Comparison of ENCODE assay signal across 24 cellular contexts in the genomic region with DNA sequence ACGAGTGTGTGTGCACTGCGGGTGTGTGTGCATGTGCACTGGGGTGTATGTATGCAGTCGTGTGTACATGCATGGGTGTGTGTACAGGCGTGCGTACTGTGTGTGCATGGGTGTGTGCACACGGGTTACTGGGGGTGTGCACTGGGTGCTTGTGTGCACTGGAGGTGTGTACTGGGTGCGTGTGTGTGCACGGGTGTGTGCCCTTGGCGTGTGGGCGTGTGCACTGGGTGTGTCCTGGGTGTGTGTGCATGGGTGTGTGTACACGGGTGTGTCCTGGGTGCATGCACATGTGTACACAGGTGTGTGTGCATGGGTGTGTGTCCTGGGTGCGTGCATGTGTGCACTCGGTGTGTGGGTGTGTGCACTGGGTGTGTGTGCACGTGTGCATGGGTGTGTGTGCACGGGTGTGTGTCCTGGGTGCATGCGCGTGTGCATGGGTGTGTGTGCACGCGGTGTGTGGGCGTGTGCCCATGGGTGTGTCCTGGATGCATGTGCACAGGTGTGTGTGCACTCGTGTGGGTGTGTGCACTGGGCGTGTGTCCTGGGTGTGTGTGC. TPM values are rescaled to one million over a fixed set of nuclear protein-coding genes. Genes with fewer than 3 reads are reported as not detected.
"Had no signal": no experiment of that assay in that cellular context is flagged by ENCODE, and none has a peak within 500 bp of the region (broad histone marks: within the 10 kb centered on the region; RNA-seq: fewer than 3 reads in every experiment).

No MANE protein-coding gene starts in this region.

- DNase-seq: activated CD4-positive, alpha-beta T cell treated with anti-CD3 and anti-CD28 coated beads for 1 hour; activated CD4-positive, alpha-beta T cell treated with anti-CD3 and anti-CD28 coated beads, Interleukin-2, amount 50 U/mL, for 1 hour; activated CD8-positive, alpha-beta T cell treated with anti-CD3 and anti-CD28 coated beads, Interleukin-2, amount 10 ng/mL, durations not matched to agents 7 days and 5 days; activated gamma-delta T cell; activated naive CD4-positive, alpha-beta T cell treated with anti-CD3 and anti-CD28 coated beads, Interleukin-2, amount 50 U/mL, for 16 hours; activated naive CD8-positive, alpha-beta T cell treated with anti-CD3 and anti-CD28 coated beads, Interleukin-2, amount 50 U/mL, for 24 hours; anterior cingulate cortex; caudate nucleus; heart left ventricle; left ventricle myocardium superior; mammary epithelial cell; retina; stimulated activated CD4-positive, alpha-beta T cell treated with anti-CD3 and anti-CD28 coated beads, Interleukin-2, amount 100 ng/mL, for 48 hours; stimulated activated CD8-positive, alpha-beta memory T cell treated with anti-CD3 and anti-CD28 coated beads, Interleukin-4, amount 100 ng/mL, for 48 hours; stimulated activated naive CD4-positive, alpha-beta T cell treated with Interleukin-2 at 50 U/mL for 16 hours; substantia nigra; thyroid gland; uterus; WERI-Rb-1 had no signal

- H3K9me3 ChIP-seq: gastroesophageal sphincter, heart left ventricle, thyroid gland, uterus had no signal

- H3K36me3 Mint-ChIP-seq: brain had no signal

- H3K27ac ChIP-seq: epithelial cell of prostate, gastroesophageal sphincter, heart left ventricle, thyroid gland, uterus, WERI-Rb-1 had no signal

- H3K36me3 ChIP-seq: gastroesophageal sphincter, heart left ventricle, thyroid gland, uterus had no signal

- H3K27ac Mint-ChIP-seq: activated CD8-positive, alpha-beta T cell treated with anti-CD3 and anti-CD28 coated beads, Interleukin-2, amount 10 ng/mL, durations not matched to agents 7 days and 5 days; activated naive CD8-positive, alpha-beta T cell treated with anti-CD3 and anti-CD28 coated beads, Interleukin-2, amount 50 U/mL, for 24 hours; activated T-helper 1 cell treated with anti-CD3 and anti-CD28 coated beads, Interleukin-12 subunit alpha, Interleukin-12 subunit beta, Interleukin-2, Interleukin-4 antibody, amounts not matched to agents 30 ng/mL and 10 ng/mL and 1 ng/mL, durations not matched to agents 14 hours and 24 hours and 36 hours had no signal

- H3K27me3 ChIP-seq: thyroid gland, uterus had no signal

- H3K4me1 Mint-ChIP-seq: activated naive CD8-positive, alpha-beta T cell treated with anti-CD3 and anti-CD28 coated beads, Interleukin-2, amount 50 U/mL, for 24 hours; brain had no signal

- H3K4me3 Mint-ChIP-seq: activated CD8-positive, alpha-beta T cell treated with anti-CD3 and anti-CD28 coated beads, Interleukin-2, amount 10 ng/mL, durations not matched to agents 7 days and 5 days; activated naive CD8-positive, alpha-beta T cell treated with anti-CD3 and anti-CD28 coated beads, Interleukin-2, amount 50 U/mL, for 24 hours; activated T-helper 1 cell treated with anti-CD3 and anti-CD28 coated beads, Interleukin-12 subunit alpha, Interleukin-12 subunit beta, Interleukin-2, Interleukin-4 antibody, amounts not matched to agents 30 ng/mL and 10 ng/mL and 1 ng/mL, durations not matched to agents 14 hours and 24 hours and 36 hours; brain had no signal

- H3K4me3 ChIP-seq: gastroesophageal sphincter, heart left ventricle, thyroid gland, uterus had no signal

- H3K4me1 ChIP-seq: gastroesophageal sphincter, heart left ventricle, thyroid gland, uterus had no signal

- H3K9me3 Mint-ChIP-seq: activated naive CD8-positive, alpha-beta T cell treated with anti-CD3 and anti-CD28 coated beads, Interleukin-2, amount 50 U/mL, for 24 hours; brain had no signal

- ATAC-seq: activated CD8-positive, alpha-beta T cell treated with anti-CD3 and anti-CD28 coated beads, Interleukin-2, amount 10 ng/mL, durations not matched to agents 7 days and 5 days; activated naive CD8-positive, alpha-beta T cell treated with anti-CD3 and anti-CD28 coated beads, Interleukin-2, amount 50 U/mL, for 24 hours; gastroesophageal sphincter; left ventricle myocardium superior had no signal

RNA-seq across cellular contexts. Expression of a gene that starts 39.1 kb away (rescaled TPM):
- total RNA-seq: T-helper 2 cell treated with Interferon-gamma antibody and Interleukin-4, amounts not matched to agents 100 ng/mL and 5 ng/mL, for 36 hours had no signal
